1 cellular context compared by ENCODE assay signal in the genomic region with DNA sequence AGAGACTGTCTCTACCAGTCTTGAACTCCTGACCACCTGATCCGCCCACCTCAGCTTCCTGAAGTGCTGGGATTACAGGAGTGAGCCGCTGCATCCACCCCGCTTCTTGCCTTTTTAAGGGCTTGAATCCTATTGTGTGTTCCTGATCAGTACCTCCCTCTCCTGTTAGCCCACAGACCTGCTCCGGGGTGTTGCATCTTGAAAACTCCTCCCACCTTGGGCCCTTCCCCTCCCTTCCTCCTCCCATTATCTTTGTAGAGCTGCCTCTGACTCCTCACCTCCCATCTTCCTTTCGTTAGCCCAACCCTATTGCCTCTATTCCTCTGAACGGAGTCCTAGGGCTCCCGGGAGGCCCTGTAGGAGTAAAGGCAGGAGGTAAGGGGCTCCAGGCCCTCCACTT.
TF ChIP-seq lines count a peak whose summit lies in the region.

No MANE protein-coding gene starts in this region.

TF ChIP-seq in GM12878, 131 proteins besides CTCF, POLR2A, EP300 and RAD21 (continued from another document):
- TF ChIP-seq FOS (IDR thresholded peaks at IDR 0.05; ENCODE audit: borderline replicate concordance, extremely low read depth, insufficient read length): no peak
